26 cellular contexts compared by ENCODE assay signal in the genomic region with DNA sequence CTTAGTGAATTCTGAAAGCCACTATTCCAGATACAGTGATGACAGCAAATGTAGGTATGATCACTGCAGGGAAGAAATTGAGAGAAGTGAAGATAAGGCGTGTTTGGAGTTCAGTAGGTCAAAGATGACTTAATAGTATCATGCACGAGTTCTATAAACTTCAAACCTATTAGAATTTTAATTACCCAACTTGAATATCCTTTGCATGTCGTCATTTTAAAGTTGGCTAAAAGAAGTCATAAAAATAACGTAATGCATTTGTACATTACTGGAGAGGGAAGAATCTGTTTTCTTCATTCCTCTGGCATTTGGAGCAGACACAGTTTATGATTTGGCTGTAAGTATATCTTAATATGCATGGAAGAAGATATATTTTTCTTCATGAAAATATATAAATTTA.
DNase-seq lines count a peak whose midpoint lies in the region; ATAC-seq, FAIRE-seq and TF ChIP-seq lines count a peak whose summit lies in the region.
"Had no signal": no experiment of that assay in that cellular context is flagged by ENCODE, and none has a peak within 500 bp of the region (broad histone marks: within the 10 kb centered on the region; RNA-seq: fewer than 3 reads in every experiment).

No MANE protein-coding gene starts in this region.

- H3K9ac ChIP-seq in astrocyte (ENCODE audit: low read length) = no peak overlapping the region
- H3K9ac ChIP-seq: BLaER1 treated with 17β-estradiol and CSF1 and Interleukin-3, amounts not matched to agents 10 nM and 100 nM had no signal

- ATAC-seq in left lung (no peak), GM18502 (IDR thresholded peaks at IDR 0.05; ENCODE audit: poor library complexity, unreplicated experiment) (no peak), HG03342 (IDR thresholded peaks at IDR 0.05; ENCODE audit: unreplicated experiment) (no peak)
- ATAC-seq: PC-3, Right ventricle myocardium inferior, SK-N-SH treated with all-trans-retinoic acid at 6 μM for 48 hours had no signal

- TF ChIP-seq CTCF in astrocyte (IDR thresholded peaks at IDR 0.05; ENCODE audit: insufficient read depth, low read depth, low read length) = no peak
- TF ChIP-seq CTCF in mesothelial cell of epicardium (IDR thresholded peaks at IDR 0.05; ENCODE audit: unreplicated experiment) = no peak
- TF ChIP-seq CTCF in left lung (IDR thresholded peaks at IDR 0.05) = no peak
- TF ChIP-seq CTCF in GM20000 (IDR thresholded peaks at IDR 0.05; ENCODE audit: extremely low read depth, missing control alignments) = no peak

- H3K36me3 Mint-ChIP-seq in astrocyte (ENCODE audit: low read depth, unreplicated experiment) (no peaks in the 10 kb centered on the region), mesothelial cell of epicardium (peaks cover 10% of the 10 kb centered on the region)
- H3K36me3 Mint-ChIP-seq: CD4-positive, alpha-beta memory T cell had no signal

- no peaks in the 10 kb centered on the region for H4K20me1 ChIP-seq in astrocyte (ENCODE audit: insufficient read depth, low read length)
- H4K20me1 ChIP-seq: BLaER1 treated with 17β-estradiol and CSF1 and Interleukin-3, amounts not matched to agents 10 nM and 100 nM had no signal

- H3K79me2 ChIP-seq in astrocyte (ENCODE audit: insufficient read depth, low read length) = no peaks in the 10 kb centered on the region

- no peaks in the 10 kb centered on the region for H3K9me3 ChIP-seq in astrocyte (ENCODE audit: insufficient read depth, low read depth, low read length)
- H3K9me3 ChIP-seq in left lung = no peaks in the 10 kb centered on the region
- H3K9me3 ChIP-seq: MG63, SJCRH30 had no signal

- H3K27ac Mint-ChIP-seq in astrocyte (ENCODE audit: unreplicated experiment) (no peak overlapping the region), mesothelial cell of epicardium (peak overlapping the region; percentile 44)

- H3K27ac ChIP-seq in astrocyte (ENCODE audit: low read depth, low read length) (no peak overlapping the region), left lung (no peak overlapping the region)
- H3K27ac ChIP-seq: BLaER1 treated with 17β-estradiol and CSF1 and Interleukin-3, amounts not matched to agents 10 nM and 100 nM; SJCRH30 had no signal

- FAIRE-seq in astrocyte (lab: Jason Lieb, UNC) = peak; percentile 95
- FAIRE-seq: GM12891, GM19239, H54 had no signal

- DNase-seq in EL (peak; percentile 19), astrocyte (ENCODE audit: low read depth) (peak; percentile 8), mesothelial cell of epicardium (ENCODE audit: low spot score in 2 of 2, unreplicated experiment in 2 of 2) (no peak), left lung (no peak), GM20000 (ENCODE audit: low spot score) (no peak)
- DNase-seq: ACHN; CD4-positive, alpha-beta memory T cell; COR-L47; DMS53; GF-D8; Kasumi-1; MG63; NCI-H2029; NCI-H446; NCI-H524 treated with DMSO at 0.1 percent for 48 hours; NCI-H774; PC-3; SJCRH30 had no signal

- intact Hi-C loops in left lung (cut with DNase I) = no loop called here

- no peaks in the 10 kb centered on the region for H3K27me3 ChIP-seq in astrocyte (ENCODE audit: insufficient read depth, low read length)
- H3K27me3 ChIP-seq in left lung = no peaks in the 10 kb centered on the region
- H3K27me3 ChIP-seq: BLaER1 treated with 17β-estradiol and CSF1 and Interleukin-3, amounts not matched to agents 10 nM and 100 nM; MG63; SJCRH30 had no signal

- no peak overlapping the region for H2AFZ ChIP-seq in astrocyte (ENCODE audit: low read depth, low read length)

- H3K9me3 Mint-ChIP-seq in astrocyte (ENCODE audit: unreplicated experiment) (no peaks in the 10 kb centered on the region), mesothelial cell of epicardium (peaks cover 21% of the 10 kb centered on the region)

- H3K4me3 Mint-ChIP-seq in astrocyte (ENCODE audit: unreplicated experiment) (no peak overlapping the region), mesothelial cell of epicardium (no peak overlapping the region)
- H3K4me3 Mint-ChIP-seq: CD4-positive, alpha-beta memory T cell had no signal

- peaks cover 2% of the 10 kb centered on the region for H3K27me3 Mint-ChIP-seq in astrocyte (ENCODE audit: low read depth, unreplicated experiment)
- no peaks in the 10 kb centered on the region for H3K27me3 Mint-ChIP-seq in mesothelial cell of epicardium (ENCODE audit: low read depth)
- H3K27me3 Mint-ChIP-seq: CD4-positive, alpha-beta memory T cell had no signal

- H3K4me1 ChIP-seq in astrocyte (ENCODE audit: insufficient read depth, low read length) (no peaks in the 10 kb centered on the region), left lung (no peaks in the 10 kb centered on the region)
- H3K4me1 ChIP-seq: BLaER1 treated with 17β-estradiol and CSF1 and Interleukin-3, amounts not matched to agents 10 nM and 100 nM; SJCRH30 had no signal

- H3K4me1 Mint-ChIP-seq in astrocyte (ENCODE audit: low read depth, unreplicated experiment) (no peaks in the 10 kb centered on the region), mesothelial cell of epicardium (peaks cover 30% of the 10 kb centered on the region)
- H3K4me1 Mint-ChIP-seq: CD4-positive, alpha-beta memory T cell had no signal

- no peak overlapping the region for H3K4me2 ChIP-seq in astrocyte (ENCODE audit: low read length)
- H3K4me2 ChIP-seq: BLaER1 treated with 17β-estradiol and CSF1 and Interleukin-3, amounts not matched to agents 10 nM and 100 nM had no signal

- H3K4me3 ChIP-seq in astrocyte (ENCODE audit: insufficient read depth, low read depth, low read length) = no peak overlapping the region
- no peak overlapping the region for H3K4me3 ChIP-seq in left lung
- H3K4me3 ChIP-seq: BLaER1 treated with 17β-estradiol and CSF1 and Interleukin-3, amounts not matched to agents 10 nM and 100 nM; MG63; SJCRH30 had no signal

- H3K36me3 ChIP-seq in astrocyte (ENCODE audit: insufficient read depth, low read length) (no peaks in the 10 kb centered on the region), left lung (no peaks in the 10 kb centered on the region)
- H3K36me3 ChIP-seq: BLaER1 treated with 17β-estradiol and CSF1 and Interleukin-3, amounts not matched to agents 10 nM and 100 nM; MG63; SJCRH30 had no signal

Comparison
In these comparisons a context has a peak if more than half of its experiments do, and no peak if none do; other contexts are left out.
1. DNase-seq: peak in EL (single experiment) and astrocyte (single experiment); none in mesothelial cell of epicardium (0 of 2), left lung (0 of 2) and GM20000 (single experiment).